In the genomic region with DNA sequence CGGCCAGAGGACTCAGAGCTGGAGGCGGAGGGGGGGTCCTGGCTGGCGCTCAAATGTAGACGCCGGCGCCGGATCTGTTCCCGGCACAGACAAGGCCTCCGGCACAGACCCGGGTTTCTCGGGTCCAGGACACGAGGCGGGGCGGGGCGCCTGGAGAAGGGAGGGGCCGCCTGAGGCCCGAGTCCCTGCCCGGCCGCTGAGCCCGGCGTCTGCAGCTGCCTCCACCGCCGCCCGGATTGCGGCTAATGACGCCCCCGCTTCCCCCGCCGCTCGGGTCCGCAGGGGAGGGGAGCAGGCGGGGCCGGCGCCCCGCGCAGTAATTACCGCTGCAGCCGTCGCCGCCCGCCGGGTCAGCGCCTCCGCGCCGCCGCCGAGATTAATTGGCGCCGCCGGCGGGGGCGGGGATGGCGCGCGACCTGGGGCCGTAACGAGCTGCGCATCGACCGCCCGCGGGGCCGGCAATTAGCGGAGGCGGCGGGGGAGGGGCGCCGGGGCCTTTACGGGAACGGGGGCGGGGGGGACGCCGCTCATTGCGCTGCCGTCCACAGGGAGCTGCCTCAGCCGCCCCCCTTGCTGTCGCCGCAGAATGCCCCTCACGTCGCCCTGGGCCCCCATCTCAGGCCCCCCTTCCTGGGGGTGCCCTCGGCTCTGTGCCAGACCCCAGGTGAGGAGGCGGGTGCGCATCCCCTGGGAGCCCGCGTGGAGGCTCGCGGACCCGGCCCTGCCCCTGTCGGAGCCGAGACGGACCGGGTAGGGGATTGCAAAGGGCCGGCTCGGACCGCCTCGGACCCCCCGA, we compare ENCODE assay signal across 8 cellular contexts. TPM values are rescaled to one million over a fixed set of nuclear protein-coding genes. Genes with fewer than 3 reads are reported as not detected.
DNase-seq lines count a peak whose midpoint lies in the region; ATAC-seq and TF ChIP-seq lines count a peak whose summit lies in the region.

No MANE protein-coding gene starts in this region.

- TF ChIP-seq POLR2A in esophagus muscularis mucosa (IDR thresholded peaks at IDR 0.05; ENCODE audit: low read depth): no peak

- no peak overlapping the region for H3K27ac Mint-ChIP-seq in T-helper 17 cell
- H3K27ac Mint-ChIP-seq in naive thymus-derived CD8-positive, alpha-beta T cell: no peak overlapping the region

- ATAC-seq in DND-41 (ENCODE audit: insufficient read depth, low read depth) (peak; percentile 30; the same call in 2 of the 3 replicates), T-helper 17 cell (peak; percentile 21), GM21390 (IDR thresholded peaks at IDR 0.05; ENCODE audit: unreplicated experiment) (no peak)
- ATAC-seq in naive thymus-derived CD8-positive, alpha-beta T cell: peak; percentile 11 to 21

- H2AFZ ChIP-seq in DND-41 (ENCODE audit: low read depth, low read length): no peak overlapping the region

- WGBS in esophagus muscularis mucosa: 0% methylated on average over 16 of the region's 98 CpGs

- TF ChIP-seq EP300 in esophagus muscularis mucosa (IDR thresholded peaks at IDR 0.05): no peak

- peaks cover 7% of the 10 kb centered on the region for H3K4me1 Mint-ChIP-seq in T-helper 17 cell
- peaks cover 5 to 12% (median 9%) of the 10 kb centered on the region in 4 donors for H3K4me1 Mint-ChIP-seq in naive thymus-derived CD8-positive, alpha-beta T cell

- POLR2A ChIA-PET in naive thymus-derived CD8-positive, alpha-beta T cell (lab: Charles Lee): interaction anchor here (0.8 to 3.1 kb wide), 9 partner anchors 11 to 443 kb away, joined by 3 to 16 read pairs (median 4); a partner anchor contains a TSS

- peaks cover 46% of the 10 kb centered on the region for H4K20me1 ChIP-seq in DND-41 (ENCODE audit: insufficient read depth, low read length)

- TF ChIP-seq CTCF in DND-41 (IDR thresholded peaks at IDR 0.05; ENCODE audit: borderline replicate concordance, extremely low read depth, low read length, poor library complexity, severe bottlenecking): no peak
- TF ChIP-seq CTCF in esophagus muscularis mucosa (IDR thresholded peaks at IDR 0.05): no peak

- H3K36me3 Mint-ChIP-seq in T-helper 17 cell (ENCODE audit: low read depth): peaks cover 2% of the 10 kb centered on the region
- peaks cover 0 to 15% (median 3%) of the 10 kb centered on the region in 3 donors for H3K36me3 Mint-ChIP-seq in naive thymus-derived CD8-positive, alpha-beta T cell

- H3K27me3 ChIP-seq in DND-41 (ENCODE audit: insufficient read depth, low read length, poor library complexity) (peaks cover 41% of the 10 kb centered on the region), MG63 (no peaks in the 10 kb centered on the region), esophagus muscularis mucosa (peaks cover 10 to 71% (median 29%) of the 10 kb centered on the region in 4 donors)

- H3K36me3 ChIP-seq in DND-41 (ENCODE audit: insufficient read depth, low read length): peaks cover 21% of the 10 kb centered on the region
- peaks cover 22% of the 10 kb centered on the region for H3K36me3 ChIP-seq in MG63
- peaks cover 8 to 25% (median 24%) of the 10 kb centered on the region in 4 donors for H3K36me3 ChIP-seq in esophagus muscularis mucosa

- H3K4me1 ChIP-seq in DND-41 (ENCODE audit: insufficient read depth, low read length): peaks cover 17% of the 10 kb centered on the region
- H3K4me1 ChIP-seq in esophagus muscularis mucosa: peaks cover 34 to 57% (median 52%) of the 10 kb centered on the region in 4 donors

- no peak overlapping the region for H3K9ac ChIP-seq in DND-41 (ENCODE audit: low read depth, low read length)

- H3K27ac ChIP-seq in DND-41 (ENCODE audit: low read length) (no peak overlapping the region), esophagus muscularis mucosa (replicated peaks in 1 of 4) (peak overlapping the region; percentile 36 to 78 (median 66))

- H3K4me3 Mint-ChIP-seq in T-helper 17 cell: peak overlapping the region; percentile 82
- H3K4me3 Mint-ChIP-seq in naive thymus-derived CD8-positive, alpha-beta T cell: peak overlapping the region; percentile 56 to 86 (median 76)

- H3K9me3 Mint-ChIP-seq in naive thymus-derived CD8-positive, alpha-beta T cell: no peaks in the 10 kb centered on the region

- H3K4me2 ChIP-seq in DND-41 (ENCODE audit: insufficient read depth, low read length): no peak overlapping the region

- H3K9me3 ChIP-seq in DND-41 (ENCODE audit: insufficient read depth, low read length, severe bottlenecking): peaks cover 1% of the 10 kb centered on the region
- H3K9me3 ChIP-seq in MG63: no peaks in the 10 kb centered on the region
- H3K9me3 ChIP-seq in T-helper 17 cell (ENCODE audit: control insufficient read depth, low read length, poor library complexity, severe bottlenecking): no peaks in the 10 kb centered on the region
- H3K9me3 ChIP-seq in esophagus muscularis mucosa: no peaks in the 10 kb centered on the region

- DNase-seq in DND-41 (peak; percentile 33), MG63 (peak; percentile 96), T-helper 17 cell (no peak), esophagus muscularis mucosa (ENCODE audit: extremely low spot score) (peak; percentile 94), GOT3 (lab: John Stamatoyannopoulos, UW) (no peak)
- DNase-seq in naive thymus-derived CD8-positive, alpha-beta T cell: peak in 1 of 10 donors; percentile 13
- no peak for DNase-seq in effector CD4-positive, alpha-beta T cell

- H3K27me3 Mint-ChIP-seq in T-helper 17 cell: peaks cover 19% of the 10 kb centered on the region
- peaks cover 2 to 33% (median 17%) of the 10 kb centered on the region in 5 donors for H3K27me3 Mint-ChIP-seq in naive thymus-derived CD8-positive, alpha-beta T cell

- intact Hi-C loops in esophagus muscularis mucosa (cut with DNase I): no loop called here

- no peaks in the 10 kb centered on the region for H3K79me2 ChIP-seq in DND-41 (ENCODE audit: insufficient read depth, low read length)

- H3K4me3 ChIP-seq in DND-41 (ENCODE audit: low read depth in 1 of 2, low read length in 2 of 2): no peak overlapping the region
- H3K4me3 ChIP-seq in MG63: peak overlapping the region; percentile 35
- H3K4me3 ChIP-seq in esophagus muscularis mucosa: peak overlapping the region; percentile 48 to 61 (median 50)

RNA-seq across cellular contexts. Expression of a gene that starts 17.3 kb away (rescaled TPM):
- total RNA-seq in MG63 (2014; rRNA removed; shearing (Covaris generic); ENCODE audit: low replicate concordance): 176 and 277 TPM in 2 replicates
- total RNA-seq in T-helper 17 cell (10 to 100 TPM; 45.2 to 51.7 TPM), esophagus muscularis mucosa (10 to 100 TPM; 35.3 to 54.1 (median 47.5) TPM)
- 10 to 100 TPM; 72.3 to 78.3 TPM for total RNA-seq in naive thymus-derived CD8-positive, alpha-beta T cell
- 10 to 100 TPM; 49.5 to 68.2 (median 60.5) TPM for polyA plus RNA-seq in naive thymus-derived CD8-positive, alpha-beta T cell

RNA-seq across cellular contexts. Expression of a gene that starts 18.1 kb away (rescaled TPM):
- 32.7 and 43.5 TPM in 2 replicates for total RNA-seq in MG63 (2014; rRNA removed; shearing (Covaris generic); ENCODE audit: low replicate concordance)
- total RNA-seq in T-helper 17 cell (not detected), esophagus muscularis mucosa (10 to 100 TPM in 2 of 4 donors, 1 to 10 TPM in 2; 6.2 to 28.8 (median 13.9) TPM)
- total RNA-seq in naive thymus-derived CD8-positive, alpha-beta T cell: not detected
- under 1 TPM in 1 of 3 donors, not detected in 2; 0.29 TPM for polyA plus RNA-seq in naive thymus-derived CD8-positive, alpha-beta T cell

RNA-seq across cellular contexts. Expression of a gene that starts 18.6 kb away (rescaled TPM):
- total RNA-seq in MG63 (2014; rRNA removed; shearing (Covaris generic); ENCODE audit: low replicate concordance): 6.7 and 14.7 TPM in 2 replicates
- total RNA-seq in T-helper 17 cell (10 to 100 TPM; 16.1 to 16.6 TPM), esophagus muscularis mucosa (10 to 100 TPM in 1 of 4 donors, 1 to 10 TPM in 3; 3.7 to 10.8 (median 6.2) TPM)
- 10 to 100 TPM; 36.4 to 37.4 TPM for total RNA-seq in naive thymus-derived CD8-positive, alpha-beta T cell
- polyA plus RNA-seq in naive thymus-derived CD8-positive, alpha-beta T cell: 1 to 10 TPM in 2 of 3 donors, under 1 TPM in 1; 0.94 to 2.0 (median 1.1) TPM

RNA-seq across cellular contexts. Expression of a gene that starts 24.5 kb away (rescaled TPM):
- total RNA-seq in MG63 (2014; rRNA removed; shearing (Covaris generic); ENCODE audit: low replicate concordance): 0.56 TPM in 1 of 2 replicates, not detected in the other
- total RNA-seq in T-helper 17 cell (1 to 10 TPM; 3.4 to 4.3 TPM), esophagus muscularis mucosa (under 1 TPM in 3 of 4 donors, not detected in 1; 0.17 to 0.50 (median 0.19) TPM)
- total RNA-seq in naive thymus-derived CD8-positive, alpha-beta T cell: under 1 TPM; 0.60 to 0.93 TPM
- polyA plus RNA-seq in naive thymus-derived CD8-positive, alpha-beta T cell: under 1 TPM in 1 of 3 donors, not detected in 2; 0.19 TPM

RNA-seq across cellular contexts. Expression of a gene that starts 40.1 kb away (rescaled TPM):
- total RNA-seq in MG63 (2014; rRNA removed; shearing (Covaris generic); ENCODE audit: low replicate concordance): 0.13 TPM in 1 of 2 replicates, not detected in the other
- not detected for total RNA-seq in T-helper 17 cell
- under 1 TPM; 0.11 to 0.50 (median 0.30) TPM for total RNA-seq in esophagus muscularis mucosa
- not detected for total RNA-seq in naive thymus-derived CD8-positive, alpha-beta T cell
- not detected for polyA plus RNA-seq in naive thymus-derived CD8-positive, alpha-beta T cell

Comparison
In these comparisons a context has a peak if more than half of its experiments do, and no peak if none do; other contexts are left out.
1. DNase-seq: peak in DND-41 (single experiment), MG63 (single experiment) and esophagus muscularis mucosa (single experiment); none in T-helper 17 cell (0 of 3), GOT3 (single experiment) and effector CD4-positive, alpha-beta T cell (single experiment).
2. H3K4me3 ChIP-seq: peak in MG63 (single experiment) and esophagus muscularis mucosa (4 of 4); none in DND-41 (0 of 2).
3. RNA of a gene that starts 18.1 kb away (total RNA-seq): 32.7 to 43.5 TPM in MG63 and 6.2 to 28.8 TPM in esophagus muscularis mucosa; not detected in T-helper 17 cell and not detected in naive thymus-derived CD8-positive, alpha-beta T cell; every median in the first group is over 4 times any median in the second.